ENCODE assay signal across 1 cellular context in the genomic region with DNA sequence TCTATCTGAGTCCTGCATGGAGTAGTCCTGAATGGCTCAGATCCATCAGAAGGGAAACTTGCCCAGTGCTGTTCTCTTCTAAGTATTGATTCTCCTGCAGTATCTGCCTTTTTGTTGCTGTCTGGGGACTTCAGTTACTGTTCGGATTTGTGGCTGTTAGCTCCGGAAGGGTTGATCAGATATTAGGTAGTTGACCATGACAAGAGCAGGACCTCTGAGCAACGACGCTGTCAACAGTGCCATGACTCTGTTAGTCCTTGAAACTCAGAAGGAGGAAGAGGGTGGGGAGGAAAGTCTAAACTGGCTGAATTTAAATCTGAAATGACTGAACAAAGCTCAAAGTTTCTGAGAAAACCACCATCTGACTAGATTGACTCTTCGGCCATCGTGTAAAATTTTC.
TF ChIP-seq lines count a peak whose summit lies in the region.

No MANE protein-coding gene starts in this region.

TF ChIP-seq in A549, 52 proteins besides CTCF, POLR2A, EP300 and RAD21 (continued from another document):
- TF ChIP-seq, protein P1, sequence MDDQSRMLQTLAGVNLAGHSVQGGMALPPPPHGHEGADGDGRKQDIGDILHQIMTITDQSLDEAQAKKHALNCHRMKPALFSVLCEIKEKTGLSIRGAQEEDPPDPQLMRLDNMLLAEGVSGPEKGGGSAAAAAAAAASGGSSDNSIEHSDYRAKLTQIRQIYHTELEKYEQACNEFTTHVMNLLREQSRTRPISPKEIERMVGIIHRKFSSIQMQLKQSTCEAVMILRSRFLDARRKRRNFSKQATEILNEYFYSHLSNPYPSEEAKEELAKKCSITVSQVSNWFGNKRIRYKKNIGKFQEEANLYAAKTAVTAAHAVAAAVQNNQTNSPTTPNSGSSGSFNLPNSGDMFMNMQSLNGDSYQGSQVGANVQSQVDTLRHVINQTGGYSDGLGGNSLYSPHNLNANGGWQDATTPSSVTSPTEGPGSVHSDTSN (IDR thresholded peaks at IDR 0.05), result no peak
- TF ChIP-seq, protein P2, sequence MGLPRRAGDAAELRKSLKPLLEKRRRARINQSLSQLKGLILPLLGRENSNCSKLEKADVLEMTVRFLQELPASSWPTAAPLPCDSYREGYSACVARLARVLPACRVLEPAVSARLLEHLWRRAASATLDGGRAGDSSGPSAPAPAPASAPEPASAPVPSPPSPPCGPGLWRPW (IDR thresholded peaks at IDR 0.05), result no peak
- TF ChIP-seq MAFK (IDR thresholded peaks at IDR 0.05; ENCODE audit: partially characterized antibody), result no peak
- no peak for TF ChIP-seq MYC (IDR thresholded peaks at IDR 0.05; ENCODE audit: borderline replicate concordance, low read length)
- no peak for TF ChIP-seq CHD4 (IDR thresholded peaks at IDR 0.05; ENCODE audit: borderline replicate concordance)
- no peak for TF ChIP-seq HOXB5 (CRISPR knock-in tag; IDR thresholded peaks at IDR 0.05)
